16 cellular contexts compared by ENCODE assay signal in the genomic region with DNA sequence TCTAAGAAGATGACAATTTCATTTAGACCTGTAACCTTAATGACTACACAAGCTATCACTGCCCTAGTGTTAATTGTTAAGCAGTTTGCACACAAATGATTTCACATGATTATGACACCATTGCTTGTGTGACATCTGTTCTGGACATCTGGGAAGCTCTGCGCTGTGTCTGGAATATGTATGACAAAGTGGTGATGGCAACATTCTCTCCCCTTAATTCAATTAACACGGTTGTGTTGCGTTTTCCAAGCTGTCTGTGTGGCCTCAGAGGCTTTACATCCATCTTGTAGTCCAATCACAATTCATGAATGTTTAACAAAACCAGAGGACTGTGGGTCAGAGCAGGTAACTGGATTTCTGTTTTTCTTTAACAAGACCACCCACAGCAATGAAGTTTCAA.
DNase-seq lines count a peak whose midpoint lies in the region; ATAC-seq and TF ChIP-seq lines count a peak whose summit lies in the region.
"Had no signal": no experiment of that assay in that cellular context is flagged by ENCODE, and none has a peak within 500 bp of the region (broad histone marks: within the 10 kb centered on the region; RNA-seq: fewer than 3 reads in every experiment).

No MANE protein-coding gene starts in this region.

- POLR2A ChIA-PET in SK-N-SH (lab: Yijun Ruan, JAX): no interaction called here

- no peaks in the 10 kb centered on the region for H3K27me3 ChIP-seq in SK-N-SH (ENCODE audit: insufficient read depth)
- H3K27me3 ChIP-seq: BE2C had no signal

- ATAC-seq in HG03469 (IDR thresholded peaks at IDR 0.05; ENCODE audit: unreplicated experiment): no peak

- peak overlapping the region in 1 of 2 experiments; percentile 76; a peak in 2 of 4 replicates for H3K27ac ChIP-seq in SK-N-SH (ENCODE audit: low read depth in 2 of 2, low read length in 1 of 2)

- no peaks in the 10 kb centered on the region for H3F3A ChIP-seq in SK-N-SH (replicated peaks; ENCODE audit: insufficient read depth)

- peaks cover 0 to 23% of the 10 kb centered on the region in 2 experiments; a peak in 2 of 4 replicates for H3K4me1 ChIP-seq in SK-N-SH (ENCODE audit: control insufficient read depth in 1 of 2, insufficient read depth in 2 of 2, low read depth in 1 of 2, low read length in 1 of 2)

- TF ChIP-seq RAD21 in SK-N-SH (IDR thresholded peaks at IDR 0.05; ENCODE audit: low read length): no peak

- no peak overlapping the region for H2AFZ ChIP-seq in SK-N-SH (ENCODE audit: low read depth)

- H3K36me3 ChIP-seq in SK-N-SH (replicated peaks in 1 of 2; ENCODE audit: control insufficient read depth in 1 of 2, insufficient read depth in 2 of 2, low read length in 1 of 2): no peaks in the 10 kb centered on the region
- H3K36me3 ChIP-seq: BE2C had no signal

- H3K9me2 ChIP-seq in SK-N-SH: no peaks in the 10 kb centered on the region

- TF ChIP-seq CTCF in SK-N-SH (IDR thresholded peaks at IDR 0.05): no peak

- DNase-seq in NCI-H1694 treated with DMSO at 0.1 percent for 48 hours (lab: John Stamatoyannopoulos, UW) (peak; percentile 36), NCI-H524 treated with DMSO at 0.1 percent for 48 hours (lab: John Stamatoyannopoulos, UW) (peak; percentile 14), SK-N-SH (peak; percentile 41), SKM-1 treated with dmso at 0.1 percent for 144 hours (lab: John Stamatoyannopoulos, UW; ENCODE audit: unreplicated experiment) (no peak)
- no peak for DNase-seq in activated CD8-positive, alpha-beta memory T cell treated with anti-CD3 and anti-CD28 coated beads, Interleukin-2, amount 50 U/mL, for 48 hours
- DNase-seq: ACHN; BE2C; C1 segment of cervical spinal cord; CD4-positive, CD25-positive, alpha-beta regulatory T cell; CD8-positive, alpha-beta memory T cell; COR-L47; DMS153; DMS79; GDM1; H9 had no signal

- H3K4me2 ChIP-seq in SK-N-SH: no peak overlapping the region

- H3K9ac ChIP-seq in SK-N-SH: no peak overlapping the region

- no peak overlapping the region for H3K4me3 ChIP-seq in SK-N-SH (ENCODE audit: low read depth in 2 of 2, low read length in 1 of 2)

- WGBS in SK-N-SH (ENCODE audit: low lambda C conversion rate): 62% methylated on average over 3 of the region's 3 CpGs

- H4K20me1 ChIP-seq in SK-N-SH (ENCODE audit: insufficient read depth): no peaks in the 10 kb centered on the region

- TF ChIP-seq EP300 in SK-N-SH (IDR thresholded peaks at IDR 0.05; ENCODE audit: borderline replicate concordance in 1 of 2, low read depth in 1 of 2, low read length in 1 of 2): peak in 1 of 2 experiments; percentile 92; a peak in 2 of 4 replicates

- CTCF ChIA-PET in SK-N-SH (lab: Yijun Ruan, JAX): interaction anchor here (1.2 to 2.3 kb wide), 2 partner anchors 12 to 83 kb away, joined by 4 to 8 read pairs; no protein-coding TSS in a partner anchor

- H3K79me2 ChIP-seq in SK-N-SH (ENCODE audit: insufficient read depth): no peaks in the 10 kb centered on the region

- no peaks in the 10 kb centered on the region for H3K9me3 ChIP-seq in SK-N-SH
- H3K9me3 ChIP-seq: BE2C had no signal

TF ChIP-seq in SK-N-SH, 30 proteins besides CTCF, POLR2A, EP300 and RAD21:
- TF ChIP-seq RFX5 (IDR thresholded peaks at IDR 0.05; ENCODE audit: low read length) (no peak), NFIC (IDR thresholded peaks at IDR 0.05; ENCODE audit: borderline replicate concordance) (no peak), GATA2 (CRISPR knock-in tag; IDR thresholded peaks at IDR 0.05) (peak; percentile 58), CHD2 (IDR thresholded peaks at IDR 0.05; ENCODE audit: low read length, partially characterized antibody) (peak; percentile 79), FOXM1 (IDR thresholded peaks at IDR 0.05; ENCODE audit: low read depth) (no peak), FOXJ3 (CRISPR knock-in tag; IDR thresholded peaks at IDR 0.05) (peak; percentile 92), MXI1 (IDR thresholded peaks at IDR 0.05; ENCODE audit: low read depth, low read length) (peak; percentile 38; the same call in 1 of the 2 replicates), TCF12 (IDR thresholded peaks at IDR 0.05) (peak; percentile 24; the same call in 1 of the 2 replicates), RCOR1 (IDR thresholded peaks at IDR 0.05; ENCODE audit: low read length) (peak; percentile 90), GABPA (IDR thresholded peaks at IDR 0.05; ENCODE audit: low read depth) (no peak)
- TF ChIP-seq, protein P1, sequence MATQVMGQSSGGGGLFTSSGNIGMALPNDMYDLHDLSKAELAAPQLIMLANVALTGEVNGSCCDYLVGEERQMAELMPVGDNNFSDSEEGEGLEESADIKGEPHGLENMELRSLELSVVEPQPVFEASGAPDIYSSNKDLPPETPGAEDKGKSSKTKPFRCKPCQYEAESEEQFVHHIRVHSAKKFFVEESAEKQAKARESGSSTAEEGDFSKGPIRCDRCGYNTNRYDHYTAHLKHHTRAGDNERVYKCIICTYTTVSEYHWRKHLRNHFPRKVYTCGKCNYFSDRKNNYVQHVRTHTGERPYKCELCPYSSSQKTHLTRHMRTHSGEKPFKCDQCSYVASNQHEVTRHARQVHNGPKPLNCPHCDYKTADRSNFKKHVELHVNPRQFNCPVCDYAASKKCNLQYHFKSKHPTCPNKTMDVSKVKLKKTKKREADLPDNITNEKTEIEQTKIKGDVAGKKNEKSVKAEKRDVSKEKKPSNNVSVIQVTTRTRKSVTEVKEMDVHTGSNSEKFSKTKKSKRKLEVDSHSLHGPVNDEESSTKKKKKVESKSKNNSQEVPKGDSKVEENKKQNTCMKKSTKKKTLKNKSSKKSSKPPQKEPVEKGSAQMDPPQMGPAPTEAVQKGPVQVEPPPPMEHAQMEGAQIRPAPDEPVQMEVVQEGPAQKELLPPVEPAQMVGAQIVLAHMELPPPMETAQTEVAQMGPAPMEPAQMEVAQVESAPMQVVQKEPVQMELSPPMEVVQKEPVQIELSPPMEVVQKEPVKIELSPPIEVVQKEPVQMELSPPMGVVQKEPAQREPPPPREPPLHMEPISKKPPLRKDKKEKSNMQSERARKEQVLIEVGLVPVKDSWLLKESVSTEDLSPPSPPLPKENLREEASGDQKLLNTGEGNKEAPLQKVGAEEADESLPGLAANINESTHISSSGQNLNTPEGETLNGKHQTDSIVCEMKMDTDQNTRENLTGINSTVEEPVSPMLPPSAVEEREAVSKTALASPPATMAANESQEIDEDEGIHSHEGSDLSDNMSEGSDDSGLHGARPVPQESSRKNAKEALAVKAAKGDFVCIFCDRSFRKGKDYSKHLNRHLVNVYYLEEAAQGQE (IDR thresholded peaks at IDR 0.05; ENCODE audit: low read depth, low read length): no peak
TF ChIP-seq in SK-N-SH: peak in this region for 6.

Comparison
In these comparisons a context has a peak if more than half of its experiments do, and no peak if none do; other contexts are left out.
1. DNase-seq: peak in NCI-H1694 treated with DMSO at 0.1 percent for 48 hours (single experiment), NCI-H524 treated with DMSO at 0.1 percent for 48 hours (single experiment) and SK-N-SH (single experiment); none in activated CD8-positive, alpha-beta memory T cell treated with anti-CD3 and anti-CD28 coated beads, Interleukin-2, amount 50 U/mL, for 48 hours (single experiment) and SKM-1 treated with dmso at 0.1 percent for 144 hours (single experiment).